28 cellular contexts compared by ENCODE assay signal in the genomic region with DNA sequence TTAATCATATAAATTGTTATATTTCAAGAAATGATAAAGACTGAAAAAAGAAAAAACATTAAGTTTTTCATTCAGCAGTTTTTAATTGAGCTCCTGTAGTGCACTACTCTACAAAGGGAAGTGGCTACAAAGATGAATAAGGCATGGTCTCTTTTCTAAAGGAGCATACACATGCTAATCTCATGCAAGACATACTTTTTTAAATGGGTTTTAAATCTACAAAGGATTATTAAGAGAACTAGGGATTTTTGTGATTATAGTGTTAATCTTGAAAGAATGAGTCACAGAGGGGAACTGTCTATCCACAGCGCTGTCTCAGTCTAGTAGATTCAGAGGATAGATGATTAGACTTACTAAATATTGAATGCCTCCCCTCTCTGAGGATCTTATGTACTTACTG.
"Had no signal": no experiment of that assay in that cellular context is flagged by ENCODE, and none has a peak within 500 bp of the region (broad histone marks: within the 10 kb centered on the region; RNA-seq: fewer than 3 reads in every experiment).

No MANE protein-coding gene starts in this region.

- DNase-seq: dermis blood vessel endothelial cell; effector memory CD4-positive, alpha-beta T cell; esophagus squamous epithelium; foreskin melanocyte; glutamatergic neuron; heart right ventricle; hippocampal formation; immature natural killer cell; islet precursor cell; left ventricle myocardium superior; lower lobe of right lung; natural killer cell; right lobe of liver; small intestine; stimulated activated CD4-positive, alpha-beta T cell treated with anti-CD3 and anti-CD28 coated beads, Interleukin-12 subunit alpha, Interleukin-12 subunit beta, amount 100 ng/mL, for 4 hours; stimulated activated CD4-positive, alpha-beta T cell treated with anti-CD3 and anti-CD28 coated beads, Interleukin-1b, Interleukin-23, amount 100 ng/mL, for 48 hours; stimulated activated CD4-positive, alpha-beta T cell treated with anti-CD3 and anti-CD28 coated beads, Interleukin-4, amount 100 ng/mL, for 1 hour; stimulated activated naive CD4-positive, alpha-beta T cell treated with Interleukin-2 at 50 U/mL for 16 hours; stomach; thyroid gland; trophoblast cell had no signal

- H3K4me1 Mint-ChIP-seq: immature natural killer cell; natural killer cell; stimulated activated effector memory CD8-positive, alpha-beta T cell treated with anti-CD3 and anti-CD28 coated beads, Interleukin-12 subunit alpha, Interleukin-12 subunit beta, amount 100 ng/mL, for 72 hours had no signal

- H3K36me3 Mint-ChIP-seq: immature natural killer cell; natural killer cell; stimulated activated effector memory CD8-positive, alpha-beta T cell treated with anti-CD3 and anti-CD28 coated beads, Interleukin-12 subunit alpha, Interleukin-12 subunit beta, amount 100 ng/mL, for 72 hours had no signal

- H3K36me3 ChIP-seq: esophagus squamous epithelium, heart right ventricle, lower lobe of right lung, neutrophil, right lobe of liver, stomach, thyroid gland, vagina had no signal

- FAIRE-seq: endothelial cell of umbilical vein, small intestine had no signal

- H3K27me3 ChIP-seq: esophagus squamous epithelium, heart right ventricle, neutrophil, stomach, thyroid gland, vagina had no signal

- H3K4me3 Mint-ChIP-seq: immature natural killer cell; natural killer cell; stimulated activated effector memory CD8-positive, alpha-beta T cell treated with anti-CD3 and anti-CD28 coated beads, Interleukin-12 subunit alpha, Interleukin-12 subunit beta, amount 100 ng/mL, for 72 hours had no signal

- H3K4me3 ChIP-seq: coronary artery, esophagus squamous epithelium, heart right ventricle, lower lobe of right lung, right lobe of liver, stomach, thyroid gland, vagina had no signal

- H3K9ac ChIP-seq: parathyroid adenoma had no signal

- ATAC-seq: heart right ventricle; left ventricle myocardium superior; lower lobe of right lung; natural killer cell; right lobe of liver; stimulated activated effector memory CD8-positive, alpha-beta T cell treated with anti-CD3 and anti-CD28 coated beads, Interleukin-12 subunit alpha, Interleukin-12 subunit beta, amount 100 ng/mL, for 72 hours had no signal

- H3K79me2 ChIP-seq: parathyroid adenoma had no signal

- H3K9me3 ChIP-seq: esophagus squamous epithelium, lower lobe of right lung, neutrophil, right lobe of liver, stomach, thyroid gland, vagina had no signal

- H3K4me1 ChIP-seq: esophagus squamous epithelium, heart right ventricle, lower lobe of right lung, parathyroid adenoma, right lobe of liver, stomach, thyroid gland, vagina had no signal

- H2AFZ ChIP-seq: parathyroid adenoma had no signal

- H3K27ac Mint-ChIP-seq: immature natural killer cell; natural killer cell; stimulated activated effector memory CD8-positive, alpha-beta T cell treated with anti-CD3 and anti-CD28 coated beads, Interleukin-12 subunit alpha, Interleukin-12 subunit beta, amount 100 ng/mL, for 72 hours had no signal

- H3K27ac ChIP-seq: coronary artery, esophagus squamous epithelium, heart right ventricle, lower lobe of right lung, neutrophil, parathyroid adenoma, right lobe of liver, stomach, thyroid gland, vagina had no signal

- H3K27me3 Mint-ChIP-seq: progenitor cell of endocrine pancreas had no signal
